Comparison of ENCODE assay signal across 1 cellular context in the genomic region with DNA sequence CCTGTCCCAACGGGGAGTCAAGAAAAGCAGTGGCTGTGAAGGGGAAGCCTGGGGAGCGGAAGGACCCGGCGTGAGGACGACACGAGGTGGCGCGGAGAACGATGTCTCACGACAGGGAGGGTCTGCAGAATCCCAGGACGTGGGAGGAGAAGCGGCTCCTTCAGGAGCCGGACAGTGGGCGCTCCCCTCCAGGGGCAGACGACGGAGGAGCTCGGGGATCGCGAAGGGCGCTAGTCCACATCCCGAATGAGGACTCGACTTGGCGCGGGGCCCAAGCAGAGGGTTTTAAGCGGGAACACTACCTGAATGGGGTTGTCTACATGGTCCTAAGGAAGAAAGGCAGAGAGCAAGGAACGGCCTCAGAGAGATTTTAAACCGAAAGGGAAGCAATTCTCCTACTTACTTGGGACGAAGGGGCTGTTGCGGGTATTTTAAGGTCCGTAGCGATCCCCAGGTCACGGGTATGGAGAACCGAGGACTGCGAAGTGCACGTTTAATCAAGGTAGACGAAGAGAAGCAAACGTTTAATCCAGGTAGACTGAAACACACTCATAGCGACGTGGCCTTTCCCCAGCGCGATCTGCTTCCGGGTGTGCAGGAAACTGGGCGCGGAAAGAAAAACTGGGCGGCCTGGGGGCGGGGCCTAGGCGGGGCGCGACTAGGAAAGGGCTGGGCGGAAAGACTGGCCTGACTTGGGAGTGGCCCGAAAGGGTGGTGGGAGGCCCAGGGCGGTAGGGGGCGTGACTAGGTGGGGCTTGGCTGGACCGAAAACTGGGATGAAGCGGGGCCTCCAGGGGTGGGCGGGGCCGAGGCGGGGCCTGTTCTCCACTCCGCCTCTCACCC.
TF ChIP-seq lines count a peak whose summit lies in the region.

A gene (minus strand): TSS at position 594 of the 843 bp plus-strand sequence. CDS start 10,964 bp downstream, outside the sequence.

TF ChIP-seq in K562, 482 proteins besides CTCF, POLR2A, EP300 and RAD21 (continued from another document and continues in another):
- TF ChIP-seq POLR2B (IDR thresholded peaks at IDR 0.05; ENCODE audit: low read depth, partially characterized antibody) (peak; percentile 91), SREBF2 (CRISPR knock-in tag; IDR thresholded peaks at IDR 0.05) (no peak), JUND (IDR thresholded peaks at IDR 0.05; ENCODE audit: borderline replicate concordance, low read depth, low read length) (peak; percentile 39; the same call in 1 of the 2 replicates), JUND (tag; IDR thresholded peaks at IDR 0.05; ENCODE audit: borderline replicate concordance, low read depth, low read length) (no peak), ZNF707 (CRISPR knock-in tag; conservative IDR thresholded peaks at IDR 0.05) (no peak), SUPT5H (IDR thresholded peaks at IDR 0.05) (peak; percentile 86), IFI16 (CRISPR knock-in tag; IDR thresholded peaks at IDR 0.05) (no peak), SAFB (IDR thresholded peaks at IDR 0.05; ENCODE audit: borderline replicate concordance, low read depth, low read length) (no peak), SMARCA4 (IDR thresholded peaks at IDR 0.05) (no peak), XRCC4 (IDR thresholded peaks at IDR 0.05; ENCODE audit: extremely low read depth, insufficient read depth, insufficient read length) (no peak), GATAD2B (IDR thresholded peaks at IDR 0.05; ENCODE audit: borderline replicate concordance) (no peak), NCOA1 (IDR thresholded peaks at IDR 0.05; ENCODE audit: low read depth) (peak; percentile 56), MAZ (CRISPR knock-in tag; conservative IDR thresholded peaks at IDR 0.05 in 1 of 2, IDR thresholded peaks at IDR 0.05 in 1 of 2) (peak in 1 of 2 experiments; percentile 28; a peak in 1 of 4 replicates), GABPB1 (CRISPR knock-in tag; IDR thresholded peaks at IDR 0.05) (peak; percentile 56; the same call in 1 of the 2 replicates), DPF2 (IDR thresholded peaks at IDR 0.05) (no peak), ZZZ3 (IDR thresholded peaks at IDR 0.05) (no peak), SRSF3 (IDR thresholded peaks at IDR 0.05; ENCODE audit: insufficient read depth, low read length) (0 out of 2 replicates have a peak, but pooled peaks have one; percentile 42), HNRNPH1 (optimal IDR thresholded peaks at IDR 0.05; ENCODE audit: low read depth, low read length) (no peak), POU5F1 (IDR thresholded peaks at IDR 0.05; ENCODE audit: borderline replicate concordance, low read depth, low read length, partially characterized antibody) (no peak), HCFC1 (IDR thresholded peaks at IDR 0.05; ENCODE audit: low read depth, low read length) (peak; percentile 59; the same call in 1 of the 2 replicates), KLF6 (CRISPR knock-in tag; IDR thresholded peaks at IDR 0.05; ENCODE audit: borderline replicate concordance) (no peak), CXXC5 (CRISPR knock-in tag; IDR thresholded peaks at IDR 0.05) (peak; percentile 9), GABPA (tag; conservative IDR thresholded peaks at IDR 0.05; ENCODE audit: low read depth) (peak; percentile 93), RUNX1 (IDR thresholded peaks at IDR 0.05; ENCODE audit: low read depth) (no peak), NRF1 (conservative IDR thresholded peaks at IDR 0.05 in 1 of 2, IDR thresholded peaks at IDR 0.05 in 1 of 2) (peak in 1 of 2 experiments; percentile 43; a peak in 2 of 4 replicates), ESRRA (IDR thresholded peaks at IDR 0.05; ENCODE audit: borderline replicate concordance, low read depth) (no peak), GABPB2 (CRISPR knock-in tag; conservative IDR thresholded peaks at IDR 0.05) (no peak)
- TF ChIP-seq, protein P1, sequence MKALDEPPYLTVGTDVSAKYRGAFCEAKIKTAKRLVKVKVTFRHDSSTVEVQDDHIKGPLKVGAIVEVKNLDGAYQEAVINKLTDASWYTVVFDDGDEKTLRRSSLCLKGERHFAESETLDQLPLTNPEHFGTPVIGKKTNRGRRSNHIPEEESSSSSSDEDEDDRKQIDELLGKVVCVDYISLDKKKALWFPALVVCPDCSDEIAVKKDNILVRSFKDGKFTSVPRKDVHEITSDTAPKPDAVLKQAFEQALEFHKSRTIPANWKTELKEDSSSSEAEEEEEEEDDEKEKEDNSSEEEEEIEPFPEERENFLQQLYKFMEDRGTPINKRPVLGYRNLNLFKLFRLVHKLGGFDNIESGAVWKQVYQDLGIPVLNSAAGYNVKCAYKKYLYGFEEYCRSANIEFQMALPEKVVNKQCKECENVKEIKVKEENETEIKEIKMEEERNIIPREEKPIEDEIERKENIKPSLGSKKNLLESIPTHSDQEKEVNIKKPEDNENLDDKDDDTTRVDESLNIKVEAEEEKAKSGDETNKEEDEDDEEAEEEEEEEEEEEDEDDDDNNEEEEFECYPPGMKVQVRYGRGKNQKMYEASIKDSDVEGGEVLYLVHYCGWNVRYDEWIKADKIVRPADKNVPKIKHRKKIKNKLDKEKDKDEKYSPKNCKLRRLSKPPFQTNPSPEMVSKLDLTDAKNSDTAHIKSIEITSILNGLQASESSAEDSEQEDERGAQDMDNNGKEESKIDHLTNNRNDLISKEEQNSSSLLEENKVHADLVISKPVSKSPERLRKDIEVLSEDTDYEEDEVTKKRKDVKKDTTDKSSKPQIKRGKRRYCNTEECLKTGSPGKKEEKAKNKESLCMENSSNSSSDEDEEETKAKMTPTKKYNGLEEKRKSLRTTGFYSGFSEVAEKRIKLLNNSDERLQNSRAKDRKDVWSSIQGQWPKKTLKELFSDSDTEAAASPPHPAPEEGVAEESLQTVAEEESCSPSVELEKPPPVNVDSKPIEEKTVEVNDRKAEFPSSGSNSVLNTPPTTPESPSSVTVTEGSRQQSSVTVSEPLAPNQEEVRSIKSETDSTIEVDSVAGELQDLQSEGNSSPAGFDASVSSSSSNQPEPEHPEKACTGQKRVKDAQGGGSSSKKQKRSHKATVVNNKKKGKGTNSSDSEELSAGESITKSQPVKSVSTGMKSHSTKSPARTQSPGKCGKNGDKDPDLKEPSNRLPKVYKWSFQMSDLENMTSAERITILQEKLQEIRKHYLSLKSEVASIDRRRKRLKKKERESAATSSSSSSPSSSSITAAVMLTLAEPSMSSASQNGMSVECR (CRISPR knock-in tag; IDR thresholded peaks at IDR 0.05) = peak; percentile 16; the same call in 1 of the 2 replicates
- TF ChIP-seq, protein P2, sequence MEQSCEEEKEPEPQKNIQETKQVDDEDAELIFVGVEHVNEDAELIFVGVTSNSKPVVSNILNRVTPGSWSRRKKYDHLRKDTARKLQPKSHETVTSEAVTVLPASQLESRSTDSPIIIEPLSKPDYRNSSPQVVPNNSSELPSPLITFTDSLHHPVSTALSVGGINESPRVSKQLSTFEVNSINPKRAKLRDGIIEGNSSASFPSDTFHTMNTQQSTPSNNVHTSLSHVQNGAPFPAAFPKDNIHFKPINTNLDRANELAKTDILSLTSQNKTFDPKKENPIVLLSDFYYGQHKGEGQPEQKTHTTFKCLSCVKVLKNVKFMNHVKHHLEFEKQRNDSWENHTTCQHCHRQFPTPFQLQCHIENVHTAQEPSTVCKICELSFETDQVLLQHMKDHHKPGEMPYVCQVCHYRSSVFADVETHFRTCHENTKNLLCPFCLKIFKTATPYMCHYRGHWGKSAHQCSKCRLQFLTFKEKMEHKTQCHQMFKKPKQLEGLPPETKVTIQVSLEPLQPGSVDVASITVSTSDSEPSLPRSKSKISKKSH (CRISPR knock-in tag; IDR thresholded peaks at IDR 0.05) = no peak
- TF ChIP-seq, protein P3, sequence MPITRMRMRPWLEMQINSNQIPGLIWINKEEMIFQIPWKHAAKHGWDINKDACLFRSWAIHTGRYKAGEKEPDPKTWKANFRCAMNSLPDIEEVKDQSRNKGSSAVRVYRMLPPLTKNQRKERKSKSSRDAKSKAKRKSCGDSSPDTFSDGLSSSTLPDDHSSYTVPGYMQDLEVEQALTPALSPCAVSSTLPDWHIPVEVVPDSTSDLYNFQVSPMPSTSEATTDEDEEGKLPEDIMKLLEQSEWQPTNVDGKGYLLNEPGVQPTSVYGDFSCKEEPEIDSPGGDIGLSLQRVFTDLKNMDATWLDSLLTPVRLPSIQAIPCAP (CRISPR knock-in tag; IDR thresholded peaks at IDR 0.05; ENCODE audit: borderline replicate concordance) = no peak
- TF ChIP-seq, protein P4, sequence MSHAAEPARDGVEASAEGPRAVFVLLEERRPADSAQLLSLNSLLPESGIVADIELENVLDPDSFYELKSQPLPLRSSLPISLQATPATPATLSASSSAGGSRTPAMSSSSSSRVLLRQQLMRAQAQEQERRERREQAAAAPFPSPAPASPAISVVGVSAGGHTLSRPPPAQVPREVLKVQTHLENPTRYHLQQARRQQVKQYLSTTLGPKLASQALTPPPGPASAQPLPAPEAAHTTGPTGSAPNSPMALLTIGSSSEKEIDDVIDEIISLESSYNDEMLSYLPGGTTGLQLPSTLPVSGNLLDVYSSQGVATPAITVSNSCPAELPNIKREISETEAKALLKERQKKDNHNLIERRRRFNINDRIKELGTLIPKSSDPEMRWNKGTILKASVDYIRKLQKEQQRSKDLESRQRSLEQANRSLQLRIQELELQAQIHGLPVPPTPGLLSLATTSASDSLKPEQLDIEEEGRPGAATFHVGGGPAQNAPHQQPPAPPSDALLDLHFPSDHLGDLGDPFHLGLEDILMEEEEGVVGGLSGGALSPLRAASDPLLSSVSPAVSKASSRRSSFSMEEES (CRISPR knock-in tag; IDR thresholded peaks at IDR 0.05) = no peak
- TF ChIP-seq, protein P5, sequence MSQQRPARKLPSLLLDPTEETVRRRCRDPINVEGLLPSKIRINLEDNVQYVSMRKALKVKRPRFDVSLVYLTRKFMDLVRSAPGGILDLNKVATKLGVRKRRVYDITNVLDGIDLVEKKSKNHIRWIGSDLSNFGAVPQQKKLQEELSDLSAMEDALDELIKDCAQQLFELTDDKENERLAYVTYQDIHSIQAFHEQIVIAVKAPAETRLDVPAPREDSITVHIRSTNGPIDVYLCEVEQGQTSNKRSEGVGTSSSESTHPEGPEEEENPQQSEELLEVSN (IDR thresholded peaks at IDR 0.05; ENCODE audit: borderline replicate concordance in 1 of 2, extremely low read depth in 1 of 2, insufficient read depth in 1 of 2, insufficient read length in 1 of 2, low read depth in 1 of 2, low read length in 1 of 2, poor library complexity in 1 of 2, severe bottlenecking in 1 of 2) = peak in 1 of 2 experiments; percentile 71
- TF ChIP-seq, protein P6, sequence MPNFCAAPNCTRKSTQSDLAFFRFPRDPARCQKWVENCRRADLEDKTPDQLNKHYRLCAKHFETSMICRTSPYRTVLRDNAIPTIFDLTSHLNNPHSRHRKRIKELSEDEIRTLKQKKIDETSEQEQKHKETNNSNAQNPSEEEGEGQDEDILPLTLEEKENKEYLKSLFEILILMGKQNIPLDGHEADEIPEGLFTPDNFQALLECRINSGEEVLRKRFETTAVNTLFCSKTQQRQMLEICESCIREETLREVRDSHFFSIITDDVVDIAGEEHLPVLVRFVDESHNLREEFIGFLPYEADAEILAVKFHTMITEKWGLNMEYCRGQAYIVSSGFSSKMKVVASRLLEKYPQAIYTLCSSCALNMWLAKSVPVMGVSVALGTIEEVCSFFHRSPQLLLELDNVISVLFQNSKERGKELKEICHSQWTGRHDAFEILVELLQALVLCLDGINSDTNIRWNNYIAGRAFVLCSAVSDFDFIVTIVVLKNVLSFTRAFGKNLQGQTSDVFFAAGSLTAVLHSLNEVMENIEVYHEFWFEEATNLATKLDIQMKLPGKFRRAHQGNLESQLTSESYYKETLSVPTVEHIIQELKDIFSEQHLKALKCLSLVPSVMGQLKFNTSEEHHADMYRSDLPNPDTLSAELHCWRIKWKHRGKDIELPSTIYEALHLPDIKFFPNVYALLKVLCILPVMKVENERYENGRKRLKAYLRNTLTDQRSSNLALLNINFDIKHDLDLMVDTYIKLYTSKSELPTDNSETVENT (CRISPR knock-in tag; IDR thresholded peaks at IDR 0.05) = no peak
- TF ChIP-seq, protein P7, sequence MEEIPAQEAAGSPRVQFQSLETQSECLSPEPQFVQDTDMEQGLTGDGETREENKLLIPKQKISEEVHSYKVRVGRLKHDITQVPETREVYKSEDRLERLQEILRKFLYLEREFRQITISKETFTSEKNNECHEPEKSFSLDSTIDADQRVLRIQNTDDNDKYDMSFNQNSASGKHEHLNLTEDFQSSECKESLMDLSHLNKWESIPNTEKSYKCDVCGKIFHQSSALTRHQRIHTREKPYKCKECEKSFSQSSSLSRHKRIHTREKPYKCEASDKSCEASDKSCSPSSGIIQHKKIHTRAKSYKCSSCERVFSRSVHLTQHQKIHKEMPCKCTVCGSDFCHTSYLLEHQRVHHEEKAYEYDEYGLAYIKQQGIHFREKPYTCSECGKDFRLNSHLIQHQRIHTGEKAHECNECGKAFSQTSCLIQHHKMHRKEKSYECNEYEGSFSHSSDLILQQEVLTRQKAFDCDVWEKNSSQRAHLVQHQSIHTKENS (CRISPR knock-in tag; IDR thresholded peaks at IDR 0.05) = no peak
- TF ChIP-seq, protein P8, sequence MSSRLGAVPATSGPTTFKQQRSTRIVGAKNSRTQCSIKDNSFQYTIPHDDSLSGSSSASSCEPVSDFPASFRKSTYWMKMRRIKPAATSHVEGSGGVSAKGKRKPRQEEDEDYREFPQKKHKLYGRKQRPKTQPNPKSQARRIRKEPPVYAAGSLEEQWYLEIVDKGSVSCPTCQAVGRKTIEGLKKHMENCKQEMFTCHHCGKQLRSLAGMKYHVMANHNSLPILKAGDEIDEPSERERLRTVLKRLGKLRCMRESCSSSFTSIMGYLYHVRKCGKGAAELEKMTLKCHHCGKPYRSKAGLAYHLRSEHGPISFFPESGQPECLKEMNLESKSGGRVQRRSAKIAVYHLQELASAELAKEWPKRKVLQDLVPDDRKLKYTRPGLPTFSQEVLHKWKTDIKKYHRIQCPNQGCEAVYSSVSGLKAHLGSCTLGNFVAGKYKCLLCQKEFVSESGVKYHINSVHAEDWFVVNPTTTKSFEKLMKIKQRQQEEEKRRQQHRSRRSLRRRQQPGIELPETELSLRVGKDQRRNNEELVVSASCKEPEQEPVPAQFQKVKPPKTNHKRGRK (tag; IDR thresholded peaks at IDR 0.05) = no peak
- TF ChIP-seq, protein P9, sequence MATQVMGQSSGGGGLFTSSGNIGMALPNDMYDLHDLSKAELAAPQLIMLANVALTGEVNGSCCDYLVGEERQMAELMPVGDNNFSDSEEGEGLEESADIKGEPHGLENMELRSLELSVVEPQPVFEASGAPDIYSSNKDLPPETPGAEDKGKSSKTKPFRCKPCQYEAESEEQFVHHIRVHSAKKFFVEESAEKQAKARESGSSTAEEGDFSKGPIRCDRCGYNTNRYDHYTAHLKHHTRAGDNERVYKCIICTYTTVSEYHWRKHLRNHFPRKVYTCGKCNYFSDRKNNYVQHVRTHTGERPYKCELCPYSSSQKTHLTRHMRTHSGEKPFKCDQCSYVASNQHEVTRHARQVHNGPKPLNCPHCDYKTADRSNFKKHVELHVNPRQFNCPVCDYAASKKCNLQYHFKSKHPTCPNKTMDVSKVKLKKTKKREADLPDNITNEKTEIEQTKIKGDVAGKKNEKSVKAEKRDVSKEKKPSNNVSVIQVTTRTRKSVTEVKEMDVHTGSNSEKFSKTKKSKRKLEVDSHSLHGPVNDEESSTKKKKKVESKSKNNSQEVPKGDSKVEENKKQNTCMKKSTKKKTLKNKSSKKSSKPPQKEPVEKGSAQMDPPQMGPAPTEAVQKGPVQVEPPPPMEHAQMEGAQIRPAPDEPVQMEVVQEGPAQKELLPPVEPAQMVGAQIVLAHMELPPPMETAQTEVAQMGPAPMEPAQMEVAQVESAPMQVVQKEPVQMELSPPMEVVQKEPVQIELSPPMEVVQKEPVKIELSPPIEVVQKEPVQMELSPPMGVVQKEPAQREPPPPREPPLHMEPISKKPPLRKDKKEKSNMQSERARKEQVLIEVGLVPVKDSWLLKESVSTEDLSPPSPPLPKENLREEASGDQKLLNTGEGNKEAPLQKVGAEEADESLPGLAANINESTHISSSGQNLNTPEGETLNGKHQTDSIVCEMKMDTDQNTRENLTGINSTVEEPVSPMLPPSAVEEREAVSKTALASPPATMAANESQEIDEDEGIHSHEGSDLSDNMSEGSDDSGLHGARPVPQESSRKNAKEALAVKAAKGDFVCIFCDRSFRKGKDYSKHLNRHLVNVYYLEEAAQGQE (CRISPR knock-in tag; IDR thresholded peaks at IDR 0.05; ENCODE audit: low read depth) = no peak
